Comparison of ENCODE assay signal across 8 cellular contexts in the genomic region with DNA sequence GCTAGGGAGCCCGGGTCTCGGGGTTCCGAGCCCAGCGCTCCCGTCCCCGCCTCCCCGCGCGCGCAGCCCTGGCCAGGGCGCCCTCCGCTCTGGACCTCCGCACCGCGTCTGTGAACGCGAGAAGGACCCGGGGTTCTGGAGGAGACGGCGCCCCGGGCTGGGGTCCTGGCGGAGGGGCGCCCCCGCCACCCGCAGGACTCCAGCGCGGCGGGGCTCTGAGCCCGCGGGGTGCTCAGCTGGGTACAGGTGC. TPM values are rescaled to one million over a fixed set of nuclear protein-coding genes. Genes with fewer than 3 reads are reported as not detected.
A peak's percentile ranks its signal among the peaks of the same experiment; 100 is the strongest.
DNase-seq lines count a peak whose midpoint lies in the region; ATAC-seq and TF ChIP-seq lines count a peak whose summit lies in the region.

No MANE protein-coding gene starts in this region.

- peaks cover 0 to 12% of the 10 kb centered on the region in 2 donors for H3K27me3 ChIP-seq in esophagus (ENCODE audit: control insufficient read depth in 1 of 2, insufficient read depth in 2 of 2, low read length in 2 of 2)
- H3K27me3 ChIP-seq in prostate gland (replicated peaks; ENCODE audit: insufficient read depth) = no peaks in the 10 kb centered on the region

- H3K4me1 ChIP-seq in esophagus (ENCODE audit: control insufficient read depth in 2 of 2, insufficient read depth in 2 of 2, low read length in 1 of 2) (peaks cover 3 to 5% of the 10 kb centered on the region in 2 donors), prostate gland (replicated peaks) (peaks cover 4% of the 10 kb centered on the region)

- no peak for DNase-seq in AG04449 (ENCODE audit: low read depth, low spot score)
- peak; percentile 13 for DNase-seq in KBM-7
- no peak for DNase-seq in prostate gland (ENCODE audit: low spot score)
- no peak for DNase-seq in GF-D8 (lab: John Stamatoyannopoulos, UW)
- DNase-seq in germinal center (ENCODE audit: low spot score) = no peak

- in situ Hi-C loops in KBM-7 (cut with MboI; ENCODE audit: low pct_unique_long_range_greater_than_20kb, low sequenced_read_pairs) = no loop called here

- TF ChIP-seq CTCF in AG04449 (IDR thresholded peaks at IDR 0.05; ENCODE audit: insufficient read depth, low read length, missing control alignments) (no peak), prostate gland (IDR thresholded peaks at IDR 0.05) (no peak)

- CTCF ChIA-PET in AG04449 (lab: Yijun Ruan, JAX) = interaction anchor here (1.1 to 2.2 kb wide), 4 partner anchors 15 to 97 kb away, joined by 3 to 7 read pairs (median 6); no protein-coding TSS in a partner anchor

- H3K27ac ChIP-seq in esophagus (ENCODE audit: low read depth in 2 of 2, low read length in 1 of 2) (peak overlapping the region; percentile 69 to 73), prostate gland (peak overlapping the region; percentile 48 to 75)

- H3K9me3 ChIP-seq in esophagus (ENCODE audit: control insufficient read depth in 2 of 2, insufficient read depth in 1 of 2, low read depth in 1 of 2, low read length in 1 of 2) (no peaks in the 10 kb centered on the region), prostate gland (no peaks in the 10 kb centered on the region)

- intact Hi-C loops in prostate gland (cut with DNase I) = loop anchor here (5.0 kb wide), 2 partner anchors 55 to 95 kb away; no protein-coding TSS in a partner anchor

- H3K36me3 ChIP-seq in esophagus (ENCODE audit: control insufficient read depth in 2 of 2, insufficient read depth in 2 of 2, low read length in 1 of 2) (no peaks in the 10 kb centered on the region), prostate gland (no peaks in the 10 kb centered on the region)

- 0 to 1% methylated on average over 29 to 30 of the region's 30 CpGs for WGBS in esophagus, 2 donors
- WGBS in prostate gland = 0% methylated on average over 23 of the region's 30 CpGs

- POLR2A ChIA-PET in AG04449 (lab: Yijun Ruan, JAX) = interaction anchor here (0.9 kb wide), 1 partner anchor 131 kb away, joined by 5 read pairs; a partner anchor contains a TSS

- no peak for TF ChIP-seq POLR2A in prostate gland (IDR thresholded peaks at IDR 0.05)

- H3K4me3 ChIP-seq in AG04449 (ENCODE audit: low read depth, low read length) (peak overlapping the region; percentile 38), esophagus (ENCODE audit: low read depth in 1 of 2, low read length in 2 of 2) (peak overlapping the region; percentile 59 to 61), prostate gland (peak overlapping the region; percentile 72 to 82)

- ATAC-seq in GM19467 (IDR thresholded peaks at IDR 0.05; ENCODE audit: unreplicated experiment) = peak; percentile 29
- ATAC-seq in HG02840 (IDR thresholded peaks at IDR 0.05; ENCODE audit: low FRiP score, unreplicated experiment) = no peak

RNA-seq across cellular contexts. Expression of a gene that starts 0.4 kb away (rescaled TPM):
- 1 to 10 TPM; 3.2 to 7.1 TPM for polyA plus RNA-seq in esophagus
- total RNA-seq in prostate gland = 1 to 10 TPM; 7.0 to 8.0 TPM
